ENCODE assay signal across 11 cellular contexts in the genomic region with DNA sequence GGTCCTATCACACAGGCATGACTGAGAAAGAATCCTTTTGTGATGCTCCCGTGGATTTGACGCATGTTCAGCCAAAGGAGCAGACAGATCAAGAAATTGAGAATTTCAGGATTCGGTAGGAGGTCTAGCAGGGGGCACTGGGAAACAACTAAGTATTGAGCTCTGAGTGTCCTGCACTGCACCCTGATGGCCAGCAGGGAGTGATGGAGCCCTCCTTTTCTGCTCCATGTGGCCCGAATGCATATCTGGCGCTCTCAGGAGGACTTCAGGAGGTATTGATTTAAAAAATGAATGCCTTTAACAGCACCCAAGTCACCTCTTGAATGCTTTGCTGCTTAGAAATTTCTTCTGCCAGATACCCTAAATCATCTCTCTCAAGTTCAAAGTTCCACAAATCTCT. TPM values are rescaled to one million over a fixed set of nuclear protein-coding genes. Genes with fewer than 3 reads are reported as not detected.
A peak's percentile ranks its signal among the peaks of the same experiment; 100 is the strongest.
DNase-seq lines count a peak whose midpoint lies in the region; TF ChIP-seq lines count a peak whose summit lies in the region.
"Had no signal": no experiment of that assay in that cellular context is flagged by ENCODE, and none has a peak within 500 bp of the region (broad histone marks: within the 10 kb centered on the region; RNA-seq: fewer than 3 reads in every experiment).

No MANE protein-coding gene starts in this region.

- no peak overlapping the region for H3K27ac ChIP-seq in substantia nigra (ENCODE audit: low read depth, low read length, poor library complexity, severe bottlenecking)

- peak; percentile 15 for TF ChIP-seq CTCF in AG09309 (IDR thresholded peaks at IDR 0.05; ENCODE audit: control insufficient read depth, insufficient read depth, low read depth, low read length, missing control alignments)
- peak; percentile 43; the same call in 1 of the 2 replicates for TF ChIP-seq CTCF in GM12875 (IDR thresholded peaks at IDR 0.05; ENCODE audit: borderline replicate concordance, insufficient read depth, low read depth, low read length)
- peak; percentile 22 for TF ChIP-seq CTCF in endothelial cell (IDR thresholded peaks at IDR 0.05; ENCODE audit: unreplicated experiment)
- TF ChIP-seq CTCF in chondrocyte (IDR thresholded peaks at IDR 0.05) = no peak

- peaks cover 5% of the 10 kb centered on the region for H3K36me3 Mint-ChIP-seq in endothelial cell (ENCODE audit: low read depth, unreplicated experiment)
- H3K36me3 Mint-ChIP-seq in chondrocyte (ENCODE audit: low read depth) = no peaks in the 10 kb centered on the region
- H3K36me3 Mint-ChIP-seq: stimulated activated effector memory CD8-positive, alpha-beta T cell treated with anti-CD3 and anti-CD28 coated beads, Interleukin-12 subunit alpha, Interleukin-12 subunit beta, amount 100 ng/mL, for 72 hours had no signal

- no peak for DNase-seq in AG09309 (ENCODE audit: low read depth)
- peak; percentile 42 for DNase-seq in NAMALWA (ENCODE audit: low spot score)
- no peak for DNase-seq in endothelial cell (ENCODE audit: low spot score)
- no peak for DNase-seq in chondrocyte (ENCODE audit: low spot score)
- no peak for DNase-seq in substantia nigra (lab: John Stamatoyannopoulos, UW)
- no peak for DNase-seq in DMS79 (lab: John Stamatoyannopoulos, UW)
- DNase-seq in NCI-H526 (lab: John Stamatoyannopoulos, UW) = no peak
- DNase-seq: activated naive CD8-positive, alpha-beta T cell treated with anti-CD3 and anti-CD28 coated beads, Interleukin-2, amount 50 U/mL, for 24 hours; C1 segment of cervical spinal cord had no signal

- H3K4me1 Mint-ChIP-seq in endothelial cell (ENCODE audit: unreplicated experiment) = no peaks in the 10 kb centered on the region
- H3K4me1 Mint-ChIP-seq in chondrocyte (ENCODE audit: low read depth) = no peaks in the 10 kb centered on the region
- H3K4me1 Mint-ChIP-seq: activated naive CD8-positive, alpha-beta T cell treated with anti-CD3 and anti-CD28 coated beads, Interleukin-2, amount 50 U/mL, for 24 hours; stimulated activated effector memory CD8-positive, alpha-beta T cell treated with anti-CD3 and anti-CD28 coated beads, Interleukin-12 subunit alpha, Interleukin-12 subunit beta, amount 100 ng/mL, for 72 hours had no signal

- no peaks in the 10 kb centered on the region for H3K9me3 Mint-ChIP-seq in endothelial cell (ENCODE audit: unreplicated experiment)
- H3K9me3 Mint-ChIP-seq in chondrocyte (ENCODE audit: low read depth) = peaks cover 12% of the 10 kb centered on the region
- H3K9me3 Mint-ChIP-seq: stimulated activated effector memory CD8-positive, alpha-beta T cell treated with anti-CD3 and anti-CD28 coated beads, Interleukin-12 subunit alpha, Interleukin-12 subunit beta, amount 100 ng/mL, for 72 hours had no signal

- H3K4me3 Mint-ChIP-seq in endothelial cell (ENCODE audit: unreplicated experiment) (no peak overlapping the region), chondrocyte (ENCODE audit: unreplicated experiment) (no peak overlapping the region)
- H3K4me3 Mint-ChIP-seq: activated naive CD8-positive, alpha-beta T cell treated with anti-CD3 and anti-CD28 coated beads, Interleukin-2, amount 50 U/mL, for 24 hours; stimulated activated effector memory CD8-positive, alpha-beta T cell treated with anti-CD3 and anti-CD28 coated beads, Interleukin-12 subunit alpha, Interleukin-12 subunit beta, amount 100 ng/mL, for 72 hours had no signal

- H3K4me3 ChIP-seq in AG09309 (ENCODE audit: control insufficient read depth, low read depth, low read length) (no peak overlapping the region), GM12875 (ENCODE audit: low read depth, low read length) (no peak overlapping the region)

- no peaks in the 10 kb centered on the region for H3K27me3 Mint-ChIP-seq in endothelial cell (ENCODE audit: unreplicated experiment)
- no peaks in the 10 kb centered on the region for H3K27me3 Mint-ChIP-seq in chondrocyte (ENCODE audit: low read depth)
- H3K27me3 Mint-ChIP-seq: activated naive CD8-positive, alpha-beta T cell treated with anti-CD3 and anti-CD28 coated beads, Interleukin-2, amount 50 U/mL, for 24 hours had no signal

- no peak overlapping the region for H3K27ac Mint-ChIP-seq in endothelial cell (ENCODE audit: unreplicated experiment)
- H3K27ac Mint-ChIP-seq in chondrocyte (ENCODE audit: unreplicated experiment) = no peak overlapping the region
- H3K27ac Mint-ChIP-seq: activated naive CD8-positive, alpha-beta T cell treated with anti-CD3 and anti-CD28 coated beads, Interleukin-2, amount 50 U/mL, for 24 hours; stimulated activated effector memory CD8-positive, alpha-beta T cell treated with anti-CD3 and anti-CD28 coated beads, Interleukin-12 subunit alpha, Interleukin-12 subunit beta, amount 100 ng/mL, for 72 hours had no signal

RNA-seq across cellular contexts. Expression of gene ZNF519, which starts 58.0 kb away (rescaled TPM):
- 14.5 TPM for total RNA-seq in endothelial cell (ENCODE audit: unreplicated experiment)
- total RNA-seq in chondrocyte = 2.3 to 6.5 TPM (median 2.9 TPM) in 3 replicates
